In genomic region chr12:49187184-49187583, GRCh38 we compare ENCODE assay signal across 1 cellular context.
TF ChIP-seq lines count a peak whose summit lies in the region.

No MANE protein-coding gene starts in this region.

TF ChIP-seq in K562, 482 proteins besides CTCF, POLR2A, EP300 and RAD21 (continued from another document):
- no peak for TF ChIP-seq E2F6 (IDR thresholded peaks at IDR 0.05; ENCODE audit: borderline replicate concordance in 1 of 2, extremely low read depth in 1 of 2, insufficient read depth in 1 of 2, insufficient read length in 1 of 2, low read depth in 1 of 2, low read length in 1 of 2, poor library complexity in 1 of 2, severe bottlenecking in 1 of 2)
